19 cellular contexts compared by ENCODE assay signal in the genomic region with DNA sequence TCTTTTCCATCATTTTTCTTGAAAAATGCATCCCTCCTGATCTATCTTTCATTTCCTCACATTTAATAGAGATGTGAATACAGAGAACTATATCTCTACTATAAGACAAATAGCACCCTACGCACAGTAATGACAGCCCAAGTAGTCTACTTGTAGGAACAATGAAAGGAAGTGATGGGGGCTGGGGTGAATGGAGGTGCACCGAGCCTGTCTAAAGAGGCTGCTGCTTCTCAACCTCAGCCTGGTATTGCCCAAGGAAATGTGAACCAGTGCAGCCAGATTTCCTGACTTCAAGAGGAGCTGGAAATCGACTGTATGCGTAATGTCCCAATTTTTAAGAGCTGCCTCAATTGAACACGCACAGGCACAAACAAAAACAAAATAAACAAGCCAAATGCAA.
DNase-seq lines count a peak whose midpoint lies in the region; ATAC-seq and TF ChIP-seq lines count a peak whose summit lies in the region.
"Had no signal": no experiment of that assay in that cellular context is flagged by ENCODE, and none has a peak within 500 bp of the region (broad histone marks: within the 10 kb centered on the region; RNA-seq: fewer than 3 reads in every experiment).

No MANE protein-coding gene starts in this region.

- H3K4me1 ChIP-seq in PC-3 (ENCODE audit: insufficient read depth, low read length) = no peaks in the 10 kb centered on the region

- H3K79me2 ChIP-seq in neural cell (replicated peaks; ENCODE audit: insufficient read depth, low read length) (no peaks in the 10 kb centered on the region), PC-3 (ENCODE audit: low read length) (no peaks in the 10 kb centered on the region)

- H3K36me3 Mint-ChIP-seq in Calu3 (ENCODE audit: insufficient read depth, unreplicated experiment) (no peaks in the 10 kb centered on the region), chondrocyte (ENCODE audit: low read depth) (peaks cover 3% of the 10 kb centered on the region)
- H3K36me3 Mint-ChIP-seq: activated naive CD4-positive, alpha-beta T cell treated with anti-CD3 and anti-CD28 coated beads, Interleukin-2, amount 10 ng/mL, durations not matched to agents 7 days and 5 days; neural progenitor cell had no signal

- H3K4me2 ChIP-seq in neural cell (ENCODE audit: low read length) = no peak overlapping the region
- H3K4me2 ChIP-seq in PC-3 (ENCODE audit: low read length) = no peak overlapping the region
- H3K4me2 ChIP-seq: neural progenitor cell had no signal

- peaks cover 60% of the 10 kb centered on the region for H3K27me3 Mint-ChIP-seq in Calu3 (ENCODE audit: unreplicated experiment)
- H3K27me3 Mint-ChIP-seq in chondrocyte (ENCODE audit: low read depth) = no peaks in the 10 kb centered on the region

- TF ChIP-seq RAD21 in neural cell (conservative IDR thresholded peaks at IDR 0.05) = no peak

- BruUV-seq in Calu3 (replicated peaks; lab: Mats Ljungman, UMichigan) (no TSS peak), PC-3 (replicated peaks; lab: Mats Ljungman, UMichigan) (no TSS peak)

- ATAC-seq in HG02763 (IDR thresholded peaks at IDR 0.05; ENCODE audit: unreplicated experiment) (no peak), GM21515 (IDR thresholded peaks at IDR 0.05; ENCODE audit: unreplicated experiment) (no peak), PC-3 (no peak)

- H3K4me1 Mint-ChIP-seq in Calu3 (ENCODE audit: low read depth, unreplicated experiment) (peaks cover 31% of the 10 kb centered on the region), chondrocyte (ENCODE audit: low read depth) (peaks cover 32% of the 10 kb centered on the region)

- H3K9ac ChIP-seq in neural cell (ENCODE audit: low read length) = no peak overlapping the region
- H3K9ac ChIP-seq in PC-3 (ENCODE audit: low read length) = no peak overlapping the region
- H3K9ac ChIP-seq: neural progenitor cell had no signal

- H2AFZ ChIP-seq in neural cell (ENCODE audit: low read depth, low read length) (no peak overlapping the region), PC-3 (ENCODE audit: low read length) (no peak overlapping the region)
- H2AFZ ChIP-seq: neural progenitor cell had no signal

- H3F3A ChIP-seq in neural cell (ENCODE audit: insufficient read depth, low read length, poor library complexity, severe bottlenecking) = peaks cover under 1% of the 10 kb centered on the region
- H3F3A ChIP-seq in PC-3 (ENCODE audit: low read length, unreplicated experiment) = no peaks in the 10 kb centered on the region

- CTCF ChIA-PET in Calu3 (lab: Charles Lee) (interaction anchor here (0.6 to 1.4 kb wide), 6 partner anchors 9 to 466 kb away, joined by 3 to 5 read pairs (median 3); partner anchors contain the start of gene FOXI1), PC-3 (lab: Charles Lee) (no interaction called here)

- H4K20me1 ChIP-seq in neural cell (ENCODE audit: insufficient read depth) = no peaks in the 10 kb centered on the region
- no peaks in the 10 kb centered on the region for H4K20me1 ChIP-seq in PC-3 (ENCODE audit: low read length)

- H3K4me3 Mint-ChIP-seq in Calu3 (ENCODE audit: low read depth, unreplicated experiment) (peak overlapping the region; percentile 62), chondrocyte (ENCODE audit: unreplicated experiment) (no peak overlapping the region)
- H3K4me3 Mint-ChIP-seq: activated naive CD4-positive, alpha-beta T cell treated with anti-CD3 and anti-CD28 coated beads, Interleukin-2, amount 10 ng/mL, durations not matched to agents 7 days and 5 days; activated T-cell treated with anti-CD3 and anti-CD28 coated beads, Interleukin-2, amount 50 U/mL, for 4 hours; dendritic cell treated with granulocyte-macrophage colony-stimulating factor and Interleukin-4, amounts not matched to agents 40 ng/mL and 50 ng/mL, for 4 days; neural progenitor cell had no signal

- intact Hi-C loops in Calu3 (cut with micrococcal nuclease; ENCODE audit: unreplicated experiment) (loop anchor here (1.0 to 5.0 kb wide), 3 partner anchors 51 to 93 kb away; no protein-coding TSS in a partner anchor), PC-3 (cut with micrococcal nuclease) (no loop called here)

- H3K27ac Mint-ChIP-seq in Calu3 (ENCODE audit: unreplicated experiment) = peak overlapping the region; percentile 23
- H3K27ac Mint-ChIP-seq in chondrocyte (ENCODE audit: unreplicated experiment) = peak overlapping the region; percentile 82
- H3K27ac Mint-ChIP-seq: activated naive CD4-positive, alpha-beta T cell treated with anti-CD3 and anti-CD28 coated beads, Interleukin-2, amount 10 ng/mL, durations not matched to agents 7 days and 5 days had no signal

- H3K36me3 ChIP-seq in neural cell (ENCODE audit: insufficient read depth, low read length) (no peaks in the 10 kb centered on the region), PC-3 (ENCODE audit: low read depth, low read length) (no peaks in the 10 kb centered on the region)
- H3K36me3 ChIP-seq: neural progenitor cell, upper lobe of left lung had no signal

- POLR2A ChIA-PET in PC-3 (lab: Charles Lee; ENCODE audit: unreplicated experiment) = no interaction called here

- TF ChIP-seq EP300 in neural cell (conservative IDR thresholded peaks at IDR 0.05; ENCODE audit: poor library complexity, severe bottlenecking) = no peak

- H3K27ac ChIP-seq in neural cell (ENCODE audit: low read length) (peak overlapping the region; percentile 26), PC-3 (ENCODE audit: low read length) (no peak overlapping the region)
- H3K27ac ChIP-seq: C4-2B, neural progenitor cell, SK-N-MC, upper lobe of left lung had no signal

- no peaks in the 10 kb centered on the region for H3K9me3 Mint-ChIP-seq in Calu3 (ENCODE audit: low read depth, unreplicated experiment)
- H3K9me3 Mint-ChIP-seq in chondrocyte (ENCODE audit: low read depth) = peaks cover 3% of the 10 kb centered on the region
- H3K9me3 Mint-ChIP-seq: activated T-cell treated with anti-CD3 and anti-CD28 coated beads, Interleukin-2, amount 50 U/mL, for 4 hours; dendritic cell treated with granulocyte-macrophage colony-stimulating factor and Interleukin-4, amounts not matched to agents 40 ng/mL and 50 ng/mL, for 4 days had no signal

- no peak overlapping the region for H3K4me3 ChIP-seq in neural cell (ENCODE audit: low read length)
- no peak overlapping the region for H3K4me3 ChIP-seq in PC-3 (ENCODE audit: low read length)
- H3K4me3 ChIP-seq: neural progenitor cell, SK-N-MC, upper lobe of left lung had no signal

- peak; percentile 19 for DNase-seq in Calu3
- DNase-seq in NCI-H69 (lab: John Stamatoyannopoulos, UW) = peak; percentile 60
- DNase-seq in chondrocyte (ENCODE audit: low spot score) = no peak
- DNase-seq in PC-3 = no peak
- DNase-seq: activated CD4-positive, alpha-beta T cell treated with anti-CD3 and anti-CD28 coated beads for 4 hours; activated T-cell treated with anti-CD3 and anti-CD28 coated beads, Interleukin-2, amount 50 U/mL, for 4 hours; amniotic stem cell; NCI-H1436 treated with DMSO at 0.1 percent for 48 hours; NCI-H2107; NCI-H524; upper lobe of left lung had no signal

- TF ChIP-seq CTCF in Calu3 (IDR thresholded peaks at IDR 0.05; ENCODE audit: unreplicated experiment) (no peak), chondrocyte (IDR thresholded peaks at IDR 0.05) (no peak), neural cell (IDR thresholded peaks at IDR 0.05; ENCODE audit: poor library complexity, severe bottlenecking) (no peak), PC-3 (conservative IDR thresholded peaks at IDR 0.05; ENCODE audit: low read depth, low read length) (no peak)

- H3K9me3 ChIP-seq in neural cell (ENCODE audit: low read length) (no peaks in the 10 kb centered on the region), PC-3 (ENCODE audit: low read length) (no peaks in the 10 kb centered on the region)
- H3K9me3 ChIP-seq: upper lobe of left lung had no signal

- H3K9me2 ChIP-seq in neural cell (ENCODE audit: insufficient read depth, low read length) (no peaks in the 10 kb centered on the region), PC-3 (replicated peaks; ENCODE audit: low read length) (no peaks in the 10 kb centered on the region)

- H3K27me3 ChIP-seq in neural cell (ENCODE audit: insufficient read depth, low read depth, low read length) (no peaks in the 10 kb centered on the region), PC-3 (ENCODE audit: low read length) (peaks cover 67% of the 10 kb centered on the region)
- H3K27me3 ChIP-seq: neural progenitor cell, upper lobe of left lung had no signal

TF ChIP-seq in neural cell, 6 proteins besides CTCF, POLR2A, EP300 and RAD21:
- no peak for TF ChIP-seq TAF1 (IDR thresholded peaks at IDR 0.05; ENCODE audit: low read depth)
- TF ChIP-seq EZH2 (IDR thresholded peaks at IDR 0.05; ENCODE audit: borderline replicate concordance, insufficient read depth, low read length, poor library complexity, severe bottlenecking) = no peak
- TF ChIP-seq, protein P1, sequence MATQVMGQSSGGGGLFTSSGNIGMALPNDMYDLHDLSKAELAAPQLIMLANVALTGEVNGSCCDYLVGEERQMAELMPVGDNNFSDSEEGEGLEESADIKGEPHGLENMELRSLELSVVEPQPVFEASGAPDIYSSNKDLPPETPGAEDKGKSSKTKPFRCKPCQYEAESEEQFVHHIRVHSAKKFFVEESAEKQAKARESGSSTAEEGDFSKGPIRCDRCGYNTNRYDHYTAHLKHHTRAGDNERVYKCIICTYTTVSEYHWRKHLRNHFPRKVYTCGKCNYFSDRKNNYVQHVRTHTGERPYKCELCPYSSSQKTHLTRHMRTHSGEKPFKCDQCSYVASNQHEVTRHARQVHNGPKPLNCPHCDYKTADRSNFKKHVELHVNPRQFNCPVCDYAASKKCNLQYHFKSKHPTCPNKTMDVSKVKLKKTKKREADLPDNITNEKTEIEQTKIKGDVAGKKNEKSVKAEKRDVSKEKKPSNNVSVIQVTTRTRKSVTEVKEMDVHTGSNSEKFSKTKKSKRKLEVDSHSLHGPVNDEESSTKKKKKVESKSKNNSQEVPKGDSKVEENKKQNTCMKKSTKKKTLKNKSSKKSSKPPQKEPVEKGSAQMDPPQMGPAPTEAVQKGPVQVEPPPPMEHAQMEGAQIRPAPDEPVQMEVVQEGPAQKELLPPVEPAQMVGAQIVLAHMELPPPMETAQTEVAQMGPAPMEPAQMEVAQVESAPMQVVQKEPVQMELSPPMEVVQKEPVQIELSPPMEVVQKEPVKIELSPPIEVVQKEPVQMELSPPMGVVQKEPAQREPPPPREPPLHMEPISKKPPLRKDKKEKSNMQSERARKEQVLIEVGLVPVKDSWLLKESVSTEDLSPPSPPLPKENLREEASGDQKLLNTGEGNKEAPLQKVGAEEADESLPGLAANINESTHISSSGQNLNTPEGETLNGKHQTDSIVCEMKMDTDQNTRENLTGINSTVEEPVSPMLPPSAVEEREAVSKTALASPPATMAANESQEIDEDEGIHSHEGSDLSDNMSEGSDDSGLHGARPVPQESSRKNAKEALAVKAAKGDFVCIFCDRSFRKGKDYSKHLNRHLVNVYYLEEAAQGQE (IDR thresholded peaks at IDR 0.05; ENCODE audit: borderline replicate concordance) = no peak
- no peak for TF ChIP-seq MXI1 (conservative IDR thresholded peaks at IDR 0.05; ENCODE audit: poor library complexity, severe bottlenecking)
- TF ChIP-seq SMC3 (conservative IDR thresholded peaks at IDR 0.05; ENCODE audit: poor library complexity) = no peak
- TF ChIP-seq POLR2AphosphoS5 (IDR thresholded peaks at IDR 0.05) = no peak

Comparison
In these comparisons a context has a peak if more than half of its experiments do, and no peak if none do; other contexts are left out.
1. DNase-seq: peak in Calu3 (single experiment) and NCI-H69 (single experiment); none in chondrocyte (single experiment) and PC-3 (single experiment).